In genomic region chr19:49338691-49339363, GRCh38 we compare ENCODE assay signal across 9 cellular contexts. TPM values are rescaled to one million over a fixed set of nuclear protein-coding genes. Genes with fewer than 3 reads are reported as not detected.
DNase-seq lines count a peak whose midpoint lies in the region; ATAC-seq and TF ChIP-seq lines count a peak whose summit lies in the region.
"Had no signal": no experiment of that assay in that cellular context is flagged by ENCODE, and none has a peak within 500 bp of the region (broad histone marks: within the 10 kb centered on the region; RNA-seq: fewer than 3 reads in every experiment).

No MANE protein-coding gene starts in this region.

- in situ Hi-C loops in ACHN (cut with HindIII; ENCODE audit: low pct_ligation_motif_present, low pct_unique_long_range_greater_than_20kb, low sequenced_read_pairs): no loop called here

- DNase-seq in NCI-H146 (lab: John Stamatoyannopoulos, UW) (peak; percentile 36), NCI-H146 treated with DMSO at 0.1 percent for 48 hours (lab: John Stamatoyannopoulos, UW; ENCODE audit: unreplicated experiment) (no peak), germinal center (ENCODE audit: low spot score) (peak; percentile 85), occipital lobe (lab: John Stamatoyannopoulos, UW) (peak; percentile 16), NOMO-1 treated with DMSO at 0.1 percent for 48 hours (lab: John Stamatoyannopoulos, UW; ENCODE audit: unreplicated experiment) (no peak), ACHN (no peak)

- peak; percentile 61 for ATAC-seq in SK-N-SH treated with all-trans-retinoic acid at 6 μM for 48 hours
- ATAC-seq in GM21737 (IDR thresholded peaks at IDR 0.05; ENCODE audit: unreplicated experiment): no peak

TF ChIP-seq in SK-N-SH treated with all-trans-retinoic acid at 6 μM for 48 hours, 23 proteins besides CTCF, POLR2A, EP300 and RAD21:
- TF ChIP-seq ZNF8 (CRISPR knock-in tag; IDR thresholded peaks at IDR 0.05) (no peak), PATZ1 (CRISPR knock-in tag; IDR thresholded peaks at IDR 0.05; ENCODE audit: borderline replicate concordance) (peak; percentile 46; the same call in 1 of the 2 replicates)

RNA-seq across cellular contexts. Expression of gene CD37, which starts 3.6 kb away (rescaled TPM):
- 1.1 TPM for total RNA-seq in occipital lobe

RNA-seq across cellular contexts. Expression of gene SLC6A16, which starts 13.8 kb away (rescaled TPM):
- not detected for total RNA-seq in occipital lobe

RNA-seq across cellular contexts. Expression of gene TEAD2, which starts 23.4 kb away (rescaled TPM):
- total RNA-seq in occipital lobe: 10.0 TPM
- total RNA-seq: T-helper 1 cell treated with Interleukin-12 subunit alpha and Interleukin-12 subunit beta and Interleukin-4 antibody, amounts not matched to agents 30 ng/mL and 1 ng/mL, for 36 hours had no signal

RNA-seq across cellular contexts. Expression of gene DKKL1, which starts 24.9 kb away (rescaled TPM):
- 2.2 TPM for total RNA-seq in occipital lobe
- total RNA-seq: T-helper 1 cell treated with Interleukin-12 subunit alpha and Interleukin-12 subunit beta and Interleukin-4 antibody, amounts not matched to agents 30 ng/mL and 1 ng/mL, for 36 hours had no signal

RNA-seq across cellular contexts. Expression of gene KASH5, which starts 49.2 kb away (rescaled TPM):
- not detected for total RNA-seq in occipital lobe
- total RNA-seq: T-helper 1 cell treated with Interleukin-12 subunit alpha and Interleukin-12 subunit beta and Interleukin-4 antibody, amounts not matched to agents 30 ng/mL and 1 ng/mL, for 36 hours had no signal

Comparison
In these comparisons a context has a peak if more than half of its experiments do, and no peak if none do; other contexts are left out.
1. DNase-seq: peak in NCI-H146 (single experiment), germinal center (single experiment) and occipital lobe (single experiment); none in NCI-H146 treated with DMSO at 0.1 percent for 48 hours (single experiment), NOMO-1 treated with DMSO at 0.1 percent for 48 hours (single experiment) and ACHN (single experiment).